In genomic region chr7:73638921-73639320, GRCh38 we compare ENCODE assay signal across 26 cellular contexts.
"Had no signal": no experiment of that assay in that cellular context is flagged by ENCODE, and none has a peak within 500 bp of the region (broad histone marks: within the 10 kb centered on the region; RNA-seq: fewer than 3 reads in every experiment).

No MANE protein-coding gene starts in this region.

- H3K4me3 Mint-ChIP-seq: activated CD4-positive, alpha-beta memory T cell treated with anti-CD3 and anti-CD28 coated beads, Interleukin-2, amount 10 ng/mL, durations not matched to agents 7 days and 5 days; activated CD4-positive, alpha-beta T cell treated with anti-CD3 and anti-CD28 coated beads for 36 hours; activated naive CD4-positive, alpha-beta T cell treated with anti-CD3 and anti-CD28 coated beads, Interleukin-2, amount 10 ng/mL, durations not matched to agents 7 days and 5 days; activated naive CD8-positive, alpha-beta T cell treated with anti-CD3 and anti-CD28 coated beads for 36 hours; activated T-helper 17 cell treated with anti-CD3 and anti-CD28 coated beads, Interleukin-2, amount 50 U/mL, for 72 hours; T-cell had no signal

- DNase-seq: activated CD4-positive, alpha-beta memory T cell treated with anti-CD3 and anti-CD28 coated beads, Interleukin-2, amount 10 ng/mL, durations not matched to agents 7 days and 5 days; activated CD4-positive, alpha-beta T cell treated with anti-CD3 and anti-CD28 coated beads for 36 hours; activated CD4-positive, alpha-beta T cell treated with anti-CD3 and anti-CD28 coated beads, Interleukin-2, amount 50 U/mL, for 1 hour; activated gamma-delta T cell treated with Interleukin-2 at 50 U/mL for 16 hours; activated naive CD4-positive, alpha-beta T cell treated with anti-CD3 and anti-CD28 coated beads, Interleukin-2, amount 10 ng/mL, durations not matched to agents 7 days and 5 days; activated naive CD8-positive, alpha-beta T cell treated with anti-CD3 and anti-CD28 coated beads for 36 hours; activated T-cell treated with anti-CD3 and anti-CD28 coated beads for 4 hours; activated T-cell treated with anti-CD3 and anti-CD28 coated beads, Interleukin-2, amount 50 U/mL, for 48 hours; brain microvascular endothelial cell; Karpas-422; NCI-H1105 treated with DMSO at 0.1 percent for 48 hours; NCI-H1436 treated with DMSO at 0.1 percent for 48 hours; NCI-H187; NCI-H2081; NCI-H510A treated with DMSO at 0.1 percent for 48 hours; NCI-H69; NK-92 treated with Interleukin-12 subunit alpha and Interleukin-12 subunit beta, amount 100 ng/mL, for 24 hours; T-cell; T-helper 2 cell; T1000; WERI-Rb-1 had no signal

- H3K36me3 Mint-ChIP-seq: activated naive CD4-positive, alpha-beta T cell treated with anti-CD3 and anti-CD28 coated beads, Interleukin-2, amount 10 ng/mL, durations not matched to agents 7 days and 5 days; activated naive CD8-positive, alpha-beta T cell treated with anti-CD3 and anti-CD28 coated beads for 36 hours; T-cell had no signal

- H3K27ac Mint-ChIP-seq: activated CD4-positive, alpha-beta memory T cell treated with anti-CD3 and anti-CD28 coated beads, Interleukin-2, amount 10 ng/mL, durations not matched to agents 7 days and 5 days; activated CD4-positive, alpha-beta T cell treated with anti-CD3 and anti-CD28 coated beads for 36 hours; activated naive CD4-positive, alpha-beta T cell treated with anti-CD3 and anti-CD28 coated beads, Interleukin-2, amount 10 ng/mL, durations not matched to agents 7 days and 5 days; activated naive CD8-positive, alpha-beta T cell treated with anti-CD3 and anti-CD28 coated beads for 36 hours; activated T-helper 17 cell treated with anti-CD3 and anti-CD28 coated beads, Interleukin-2, amount 50 U/mL, for 72 hours; T-cell had no signal

- H3K4me3 ChIP-seq: cardiac muscle cell, K562, SJSA1 had no signal

- H3K27ac ChIP-seq: brain microvascular endothelial cell, cardiac muscle cell, SJSA1, WERI-Rb-1 had no signal

- H3K4me1 Mint-ChIP-seq: activated CD4-positive, alpha-beta memory T cell treated with anti-CD3 and anti-CD28 coated beads, Interleukin-2, amount 10 ng/mL, durations not matched to agents 7 days and 5 days; activated naive CD4-positive, alpha-beta T cell treated with anti-CD3 and anti-CD28 coated beads, Interleukin-2, amount 10 ng/mL, durations not matched to agents 7 days and 5 days; activated naive CD8-positive, alpha-beta T cell treated with anti-CD3 and anti-CD28 coated beads for 36 hours; activated T-helper 17 cell treated with anti-CD3 and anti-CD28 coated beads, Interleukin-2, amount 50 U/mL, for 72 hours; T-cell had no signal

- ATAC-seq: activated CD4-positive, alpha-beta T cell treated with anti-CD3 and anti-CD28 coated beads for 36 hours; activated T-helper 17 cell treated with anti-CD3 and anti-CD28 coated beads, Interleukin-2, amount 50 U/mL, for 72 hours; K562; SK-N-SH treated with all-trans-retinoic acid at 6 μM for 48 hours; T-cell had no signal

- H3K36me3 ChIP-seq: brain microvascular endothelial cell, cardiac muscle cell, SJSA1, WERI-Rb-1 had no signal
